In the genomic region with DNA sequence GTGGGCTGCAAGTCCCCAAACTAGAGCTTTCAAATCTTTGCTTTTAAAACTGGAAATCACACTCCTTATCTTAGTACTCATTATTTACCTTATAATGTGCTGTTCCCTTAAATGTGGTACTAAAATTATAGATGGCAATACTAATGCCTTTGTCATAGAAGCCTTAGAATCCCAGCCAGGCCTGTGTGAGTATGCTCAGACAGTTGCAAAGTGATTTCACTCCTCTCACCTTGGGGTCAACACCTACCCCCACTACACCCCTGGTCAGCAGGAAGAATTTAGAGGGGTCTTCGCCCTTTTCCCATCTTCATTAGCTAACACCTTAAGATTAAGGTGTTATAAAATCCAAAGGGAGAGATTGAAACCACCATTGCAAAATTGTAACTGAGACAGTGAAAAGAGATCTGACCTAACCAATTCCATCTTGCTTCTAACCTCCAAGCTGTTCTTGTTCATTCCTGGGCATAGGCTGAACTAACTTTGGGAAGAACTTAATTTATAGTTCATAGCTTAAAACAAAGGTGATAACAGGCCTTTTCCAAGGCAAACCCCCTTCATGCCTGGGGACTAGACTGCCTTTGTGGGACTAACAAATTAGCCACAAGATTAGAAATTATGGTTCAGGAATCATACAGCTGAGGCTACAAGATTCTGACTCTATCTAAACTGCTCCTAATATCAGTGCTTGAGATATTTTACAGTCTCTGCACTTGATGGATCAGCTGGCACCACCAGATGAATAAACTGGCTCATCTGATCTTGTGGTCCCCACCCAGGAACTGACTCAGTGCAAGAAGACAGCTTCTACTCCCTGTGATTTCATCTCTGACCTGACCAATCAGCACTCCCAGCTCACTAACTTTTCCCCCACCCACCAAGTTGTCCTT, we compare ENCODE assay signal across 9 cellular contexts. TPM values are rescaled to one million over a fixed set of nuclear protein-coding genes. Genes with fewer than 3 reads are reported as not detected.
DNase-seq lines count a peak whose midpoint lies in the region; ATAC-seq, FAIRE-seq and TF ChIP-seq lines count a peak whose summit lies in the region.
"Had no signal": no experiment of that assay in that cellular context is flagged by ENCODE, and none has a peak within 500 bp of the region (broad histone marks: within the 10 kb centered on the region; RNA-seq: fewer than 3 reads in every experiment).

No MANE protein-coding gene starts in this region.

- no peak overlapping the region for H3K9ac ChIP-seq in astrocyte (ENCODE audit: low read length)

- no peaks in the 10 kb centered on the region for H3K36me3 ChIP-seq in astrocyte (ENCODE audit: insufficient read depth, low read length)

- TF ChIP-seq CTCF in AG09319 (IDR thresholded peaks at IDR 0.05; ENCODE audit: low read depth, low read length): no peak
- TF ChIP-seq CTCF in astrocyte (IDR thresholded peaks at IDR 0.05; ENCODE audit: insufficient read depth, low read depth, low read length): no peak

- DNase-seq in AG09319 (ENCODE audit: extremely low read depth, low read depth) (peak; percentile 38), SW480 (ENCODE audit: low spot score) (peak; percentile 51), astrocyte (ENCODE audit: low read depth) (peak; percentile 88), non-pigmented ciliary epithelial cell (ENCODE audit: low read depth) (peak; percentile 82), NCI-H187 (lab: John Stamatoyannopoulos, UW) (no peak), C1 segment of cervical spinal cord (lab: John Stamatoyannopoulos, UW) (no peak)
- DNase-seq: NCI-H2171 had no signal

- no peaks in the 10 kb centered on the region for H3K27me3 Mint-ChIP-seq in astrocyte (ENCODE audit: low read depth, unreplicated experiment)

- peak; percentile 87 for FAIRE-seq in astrocyte (lab: Jason Lieb, UNC)

- H2AFZ ChIP-seq in astrocyte (ENCODE audit: low read depth, low read length): no peak overlapping the region

- H3K4me2 ChIP-seq in astrocyte (ENCODE audit: low read length): peak overlapping the region; percentile 49

- H3K27ac ChIP-seq in astrocyte (ENCODE audit: low read depth, low read length): peak overlapping the region; percentile 22

- no peak overlapping the region for H3K4me3 Mint-ChIP-seq in astrocyte (ENCODE audit: unreplicated experiment)

- H3K36me3 Mint-ChIP-seq in astrocyte (ENCODE audit: low read depth, unreplicated experiment): no peaks in the 10 kb centered on the region

- H3K9me3 Mint-ChIP-seq in astrocyte (ENCODE audit: unreplicated experiment): peaks cover 5% of the 10 kb centered on the region

- ATAC-seq in GM21825 (IDR thresholded peaks at IDR 0.05; ENCODE audit: unreplicated experiment) (no peak), GM21737 (IDR thresholded peaks at IDR 0.05; ENCODE audit: unreplicated experiment) (no peak)

- peaks cover 8% of the 10 kb centered on the region for H3K4me1 Mint-ChIP-seq in astrocyte (ENCODE audit: low read depth, unreplicated experiment)

- no peaks in the 10 kb centered on the region for H3K27me3 ChIP-seq in astrocyte (ENCODE audit: insufficient read depth, low read length)

- no peak overlapping the region for H3K4me3 ChIP-seq in astrocyte (ENCODE audit: insufficient read depth, low read depth, low read length)

- H3K4me1 ChIP-seq in astrocyte (ENCODE audit: insufficient read depth, low read length): peaks cover 23% of the 10 kb centered on the region

- no peaks in the 10 kb centered on the region for H3K9me3 ChIP-seq in astrocyte (ENCODE audit: insufficient read depth, low read depth, low read length)

- H3K79me2 ChIP-seq in astrocyte (ENCODE audit: insufficient read depth, low read length): no peaks in the 10 kb centered on the region

- no peak overlapping the region for H3K27ac Mint-ChIP-seq in astrocyte (ENCODE audit: unreplicated experiment)

- no peaks in the 10 kb centered on the region for H4K20me1 ChIP-seq in astrocyte (ENCODE audit: insufficient read depth, low read length)

RNA-seq across cellular contexts. Expression of gene MRPL17, which starts 10.4 kb away (rescaled TPM):
- total RNA-seq in astrocyte: 89.2 and 89.9 TPM in 2 replicates

RNA-seq across cellular contexts. Expression of gene DCHS1, which starts 38.0 kb away (rescaled TPM):
- 7.7 and 8.4 TPM in 2 replicates for total RNA-seq in astrocyte

Comparison
In these comparisons a context has a peak if more than half of its experiments do, and no peak if none do; other contexts are left out.
1. DNase-seq: peak in AG09319 (single experiment), SW480 (single experiment), astrocyte (single experiment) and non-pigmented ciliary epithelial cell (single experiment); none in NCI-H187 (0 of 2) and C1 segment of cervical spinal cord (0 of 14).